In the genomic region with DNA sequence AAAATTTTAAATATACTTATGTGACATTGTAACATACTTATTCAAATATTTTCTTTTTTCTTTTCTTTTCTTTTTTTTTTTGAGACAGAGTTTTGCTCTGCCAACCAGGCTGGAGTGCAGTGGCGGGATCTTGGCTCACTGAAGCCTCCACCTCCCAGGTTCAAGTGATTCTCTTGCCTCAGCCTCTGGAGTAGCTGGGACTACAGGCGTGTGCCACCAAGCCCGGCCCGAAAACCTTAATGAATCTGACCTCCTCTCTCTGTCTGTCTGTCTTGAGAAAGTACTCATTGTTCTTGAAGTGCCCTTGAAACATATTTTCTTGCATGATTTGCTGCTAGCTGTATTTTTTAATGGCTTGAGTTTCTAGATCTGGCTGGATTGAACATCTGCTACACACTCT, we compare ENCODE assay signal across 27 cellular contexts.
"Had no signal": no experiment of that assay in that cellular context is flagged by ENCODE, and none has a peak within 500 bp of the region (broad histone marks: within the 10 kb centered on the region; RNA-seq: fewer than 3 reads in every experiment).

No MANE protein-coding gene starts in this region.

- H3K27me3 ChIP-seq: ascending aorta, breast epithelium, cardiac muscle cell had no signal

- H3K4me1 ChIP-seq: ascending aorta, breast epithelium had no signal

- H3K27ac ChIP-seq: ascending aorta, breast epithelium, cardiac muscle cell, coronary artery, dorsolateral prefrontal cortex had no signal

- DNase-seq: activated CD4-positive, alpha-beta memory T cell treated with anti-CD3 and anti-CD28 coated beads, Interleukin-2, amount 10 ng/mL, durations not matched to agents 7 days and 5 days; activated CD4-positive, alpha-beta T cell treated with anti-CD3 and anti-CD28 coated beads for 1 hour; activated CD4-positive, alpha-beta T cell treated with anti-CD3 and anti-CD28 coated beads for 4 hours; activated CD4-positive, alpha-beta T cell treated with anti-CD3 and anti-CD28 coated beads, Interleukin-2, amount 10 ng/mL, durations not matched to agents 7 days and 5 days; activated CD4-positive, alpha-beta T cell treated with anti-CD3 and anti-CD28 coated beads, Interleukin-2, amount 50 U/mL, for 4 hours; activated CD8-positive, alpha-beta memory T cell treated with anti-CD3 and anti-CD28 coated beads, Interleukin-2, amount 50 U/mL, for 48 hours; activated gamma-delta T cell; activated naive CD4-positive, alpha-beta T cell treated with Interleukin-2 at 50 U/mL for 16 hours; activated naive CD8-positive, alpha-beta T cell treated with anti-CD3 and anti-CD28 coated beads for 36 hours; activated T-cell treated with anti-CD3 and anti-CD28 coated beads for 4 hours; activated T-cell treated with anti-CD3 and anti-CD28 coated beads, Interleukin-2, amount 50 U/mL, for 24 hours; activated T-cell treated with anti-CD3 and anti-CD28 coated beads, Interleukin-2, amount 50 U/mL, for 72 hours; central memory CD4-positive, alpha-beta T cell; cerebellar nuclear complex; dorsolateral prefrontal cortex; effector memory CD4-positive, alpha-beta T cell; endodermal cell; foreskin fibroblast; head of caudate nucleus; T-helper 2 cell had no signal

- ATAC-seq: activated T-cell treated with anti-CD3 and anti-CD28 coated beads, Interleukin-2, amount 50 U/mL, for 72 hours; esophagus mucosa; WTC11 had no signal

- H3K9me3 ChIP-seq: ascending aorta, breast epithelium had no signal

- H3K4me3 ChIP-seq: ascending aorta, breast epithelium, cardiac muscle cell, coronary artery, dorsolateral prefrontal cortex had no signal

- FAIRE-seq: frontal cortex had no signal

- H3K36me3 ChIP-seq: ascending aorta, breast epithelium, cardiac muscle cell had no signal
